In genomic region chr6:169362501-169363121, GRCh38 we compare ENCODE assay signal across 17 cellular contexts.
"Had no signal": no experiment of that assay in that cellular context is flagged by ENCODE, and none has a peak within 500 bp of the region (broad histone marks: within the 10 kb centered on the region; RNA-seq: fewer than 3 reads in every experiment).

No MANE protein-coding gene starts in this region.

- H3K4me3 ChIP-seq: breast epithelium, thoracic aorta had no signal

- H3K4me1 ChIP-seq: breast epithelium had no signal

- H3K27me3 ChIP-seq: breast epithelium had no signal

- DNase-seq: activated CD4-positive, alpha-beta T cell treated with anti-CD3 and anti-CD28 coated beads, Interleukin-2, amount 10 ng/mL, durations not matched to agents 7 days and 5 days; activated CD8-positive, alpha-beta memory T cell treated with anti-CD3 and anti-CD28 coated beads for 24 hours; activated gamma-delta T cell treated with Interleukin-2 at 50 U/mL for 16 hours; activated naive CD8-positive, alpha-beta T cell treated with anti-CD3 and anti-CD28 coated beads for 36 hours; aorta; dermis blood vessel endothelial cell; glutamatergic neuron; hypothalamus; kidney glomerular epithelial cell; left ventricle myocardium superior; retina; small intestine; T-cell; T-helper 9 cell had no signal

- H3K36me3 ChIP-seq: breast epithelium, thoracic aorta had no signal

- ATAC-seq: left ventricle myocardium superior; natural killer cell treated with Interleukin-12 subunit alpha and Interleukin-12 subunit beta and Interleukin-15 and Interleukin-18, amount 100 ng/mL, for 72 hours; T-cell had no signal

- H3K27ac ChIP-seq: thoracic aorta had no signal

- H3K9me3 ChIP-seq: thoracic aorta had no signal

- FAIRE-seq: small intestine had no signal
